Comparison of ENCODE assay signal across 1 cellular context in genomic region chr9:129822825-129823162, GRCh38.
TF ChIP-seq lines count a peak whose summit lies in the region.

No MANE protein-coding gene starts in this region.

TF ChIP-seq in H1, 55 proteins besides CTCF, POLR2A, EP300 and RAD21:
- TF ChIP-seq CEBPB (IDR thresholded peaks at IDR 0.05; ENCODE audit: low read depth, low read length) (no peak; the same call in 1 of the 2 replicates), RXRA (IDR thresholded peaks at IDR 0.05; ENCODE audit: insufficient read depth, low read depth, low read length) (no peak), CREB1 (IDR thresholded peaks at IDR 0.05) (no peak), SUZ12 (IDR thresholded peaks at IDR 0.05; ENCODE audit: low read length) (no peak), SP2 (IDR thresholded peaks at IDR 0.05; ENCODE audit: low read length) (no peak), NANOG (IDR thresholded peaks at IDR 0.05; ENCODE audit: insufficient read depth, low read depth, low read length, poor library complexity, severe bottlenecking) (no peak), TEAD4 (IDR thresholded peaks at IDR 0.05; ENCODE audit: low read depth, low read length) (no peak), E2F6 (IDR thresholded peaks at IDR 0.05) (no peak), SP4 (IDR thresholded peaks at IDR 0.05; ENCODE audit: low read length) (no peak), SP1 (IDR thresholded peaks at IDR 0.05; ENCODE audit: low read depth, low read length) (no peak), HDAC6 (IDR thresholded peaks at IDR 0.05; ENCODE audit: low read depth, low read length) (no peak), TBP (IDR thresholded peaks at IDR 0.05; ENCODE audit: low read depth, low read length) (no peak), GTF2F1 (IDR thresholded peaks at IDR 0.05; ENCODE audit: borderline replicate concordance, low read depth, low read length) (no peak), CHD1 (IDR thresholded peaks at IDR 0.05; ENCODE audit: low read depth, low read length) (no peak), HDAC2 (IDR thresholded peaks at IDR 0.05; ENCODE audit: borderline replicate concordance in 1 of 2, low read depth in 2 of 2, low read length in 2 of 2) (no peak), POLR2AphosphoS5 (IDR thresholded peaks at IDR 0.05; ENCODE audit: low read depth, low read length) (no peak), SIX5 (IDR thresholded peaks at IDR 0.05; ENCODE audit: low read depth, low read length) (no peak), MAX (IDR thresholded peaks at IDR 0.05) (no peak)
